In genomic region chr5:170254056-170254455, GRCh38 we compare ENCODE assay signal across 9 cellular contexts. TPM values are rescaled to one million over a fixed set of nuclear protein-coding genes. Genes with fewer than 3 reads are reported as not detected.
DNase-seq lines count a peak whose midpoint lies in the region; ATAC-seq and TF ChIP-seq lines count a peak whose summit lies in the region.
"Had no signal": no experiment of that assay in that cellular context is flagged by ENCODE, and none has a peak within 500 bp of the region (broad histone marks: within the 10 kb centered on the region; RNA-seq: fewer than 3 reads in every experiment).

No MANE protein-coding gene starts in this region.

- no peak overlapping the region for H3K4me3 ChIP-seq in lower lobe of right lung
- no peak overlapping the region for H3K4me3 ChIP-seq in transverse colon
- H3K4me3 ChIP-seq in gastrocnemius medialis, result no peak overlapping the region
- H3K4me3 ChIP-seq: thoracic aorta had no signal

- H3K27me3 ChIP-seq in lower lobe of right lung (ENCODE audit: low read depth) (no peaks in the 10 kb centered on the region), transverse colon (no peaks in the 10 kb centered on the region), gastrocnemius medialis (no peaks in the 10 kb centered on the region)

- peak; percentile 56 to 62 for DNase-seq in activated CD4-positive, alpha-beta T cell treated with anti-CD3 and anti-CD28 coated beads, Interleukin-2, amount 50 U/mL, for 48 hours
- DNase-seq in lower lobe of right lung, result no peak
- DNase-seq in transverse colon, result no peak
- DNase-seq in GF-D8 (lab: John Stamatoyannopoulos, UW), result no peak
- DNase-seq in gastrocnemius medialis, result no peak
- DNase-seq in DMS153 treated with DMSO at 0.1 percent for 48 hours (lab: John Stamatoyannopoulos, UW; ENCODE audit: unreplicated experiment), result no peak

- TF ChIP-seq POLR2A in transverse colon (IDR thresholded peaks at IDR 0.05) (no peak), gastrocnemius medialis (IDR thresholded peaks at IDR 0.05) (no peak)

- in situ Hi-C loops in transverse colon (cut with MboI; ENCODE audit: low pct_ligation_motif_present in 1 of 4, low pct_unique_long_range_greater_than_20kb in 1 of 4, low sequenced_read_pairs in 3 of 4) (loop anchor here in 2 of 4 donors (25.0 kb wide), 1 partner anchor 158 kb away; no protein-coding TSS in a partner anchor), gastrocnemius medialis (cut with MboI; ENCODE audit: low sequenced_read_pairs in 4 of 4) (no loop called here)

- TF ChIP-seq CTCF in lower lobe of right lung (IDR thresholded peaks at IDR 0.05) (no peak), transverse colon (IDR thresholded peaks at IDR 0.05) (no peak), gastrocnemius medialis (IDR thresholded peaks at IDR 0.05 in 4 of 5, conservative IDR thresholded peaks at IDR 0.05 in 1 of 5) (no peak)

- intact Hi-C loops in lower lobe of right lung (cut with DNase I) (no loop called here), transverse colon (cut with DNase I; ENCODE audit: low total_unique reads) (no loop called here), gastrocnemius medialis (cut with DNase I; ENCODE audit: low total_unique reads) (no loop called here)

- TF ChIP-seq EP300 in transverse colon (IDR thresholded peaks at IDR 0.05; ENCODE audit: low read depth), result no peak

- H3K9me3 ChIP-seq in lower lobe of right lung (no peaks in the 10 kb centered on the region), transverse colon (no peaks in the 10 kb centered on the region), gastrocnemius medialis (no peaks in the 10 kb centered on the region)
- H3K9me3 ChIP-seq: thoracic aorta had no signal

- no peaks in the 10 kb centered on the region for H3K4me1 ChIP-seq in lower lobe of right lung
- H3K4me1 ChIP-seq in transverse colon, result peaks cover 0 to 4% (median 0%) of the 10 kb centered on the region in 4 donors
- no peaks in the 10 kb centered on the region for H3K4me1 ChIP-seq in gastrocnemius medialis

- H3K36me3 ChIP-seq in lower lobe of right lung (peaks cover 100% of the 10 kb centered on the region), transverse colon (peaks cover 0 to 8% (median 0%) of the 10 kb centered on the region in 4 donors), gastrocnemius medialis (no peaks in the 10 kb centered on the region)
- H3K36me3 ChIP-seq: thoracic aorta had no signal

- 6 to 55% methylated on average over 2 to 8 of the region's 8 CpGs for WGBS in transverse colon (ENCODE audit: low coverage in 1 of 2), 2 donors

- peak; percentile 93 for ATAC-seq in GM19324 (IDR thresholded peaks at IDR 0.05; ENCODE audit: low FRiP score, unreplicated experiment)
- peak; percentile 88 for ATAC-seq in HG03135 (IDR thresholded peaks at IDR 0.05; ENCODE audit: unreplicated experiment)
- peak; percentile 39 to 64 for ATAC-seq in lower lobe of right lung
- ATAC-seq in gastrocnemius medialis, result no peak

- no peak overlapping the region for H3K27ac ChIP-seq in lower lobe of right lung
- H3K27ac ChIP-seq in transverse colon, result no peak overlapping the region
- no peak overlapping the region for H3K27ac ChIP-seq in gastrocnemius medialis
- H3K27ac ChIP-seq: thoracic aorta had no signal

RNA-seq across cellular contexts. Expression of gene C5orf58, which starts 21.3 kb away (rescaled TPM):
- total RNA-seq in lower lobe of right lung (not detected), transverse colon (under 1 TPM in 1 of 4 donors, not detected in 3; 0.79 TPM), gastrocnemius medialis (not detected)
- total RNA-seq: thoracic aorta had no signal

RNA-seq across cellular contexts. Expression of gene LCP2, which starts 43.5 kb away (rescaled TPM):
- 82.9 TPM for total RNA-seq in lower lobe of right lung
- 10 to 100 TPM in 3 of 4 donors, 1 to 10 TPM in 1; 2.6 to 33.0 (median 23.3) TPM for total RNA-seq in transverse colon
- total RNA-seq in gastrocnemius medialis, result 1 to 10 TPM; 1.9 to 3.2 (median 2.3) TPM

Comparison
In these comparisons a context has a peak if more than half of its experiments do, and no peak if none do; other contexts are left out.
1. ATAC-seq: peak in GM19324 (single experiment), HG03135 (single experiment) and lower lobe of right lung (2 of 2); none in gastrocnemius medialis (0 of 2).
2. DNase-seq: peak in activated CD4-positive, alpha-beta T cell treated with anti-CD3 and anti-CD28 coated beads, Interleukin-2, amount 50 U/mL, for 48 hours (2 of 2); none in lower lobe of right lung (single experiment), transverse colon (single experiment), GF-D8 (single experiment), gastrocnemius medialis (0 of 2) and DMS153 treated with DMSO at 0.1 percent for 48 hours (single experiment).